ENCODE assay signal across 17 cellular contexts in the genomic region with DNA sequence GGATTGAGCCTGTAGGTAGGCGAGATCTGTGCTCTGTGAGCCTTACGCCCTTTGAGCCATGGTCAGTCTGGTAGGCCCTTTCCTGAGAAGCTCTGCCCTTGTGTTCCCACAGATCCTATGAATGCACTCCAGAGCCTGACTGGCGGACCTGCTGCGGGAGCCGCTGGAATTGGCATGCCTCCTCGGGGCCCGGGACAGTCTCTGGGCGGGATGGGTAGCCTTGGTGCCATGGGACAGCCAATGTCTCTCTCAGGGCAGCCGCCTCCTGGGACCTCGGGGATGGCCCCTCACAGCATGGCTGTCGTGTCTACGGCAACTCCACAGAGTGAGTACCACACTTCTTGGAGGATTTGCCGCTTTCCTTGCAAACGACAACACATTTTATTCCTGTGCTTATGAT. TPM values are rescaled to one million over a fixed set of nuclear protein-coding genes. Genes with fewer than 3 reads are reported as not detected.
A peak's percentile ranks its signal among the peaks of the same experiment; 100 is the strongest.
DNase-seq lines count a peak whose midpoint lies in the region; ATAC-seq and TF ChIP-seq lines count a peak whose summit lies in the region.
"Had no signal": no experiment of that assay in that cellular context is flagged by ENCODE, and none has a peak within 500 bp of the region (broad histone marks: within the 10 kb centered on the region; RNA-seq: fewer than 3 reads in every experiment).

No MANE protein-coding gene starts in this region.

- peaks cover 13 to 99% (median 67%) of the 10 kb centered on the region in 4 donors for H3K4me1 Mint-ChIP-seq in CD4-positive, CD25-positive, alpha-beta regulatory T cell
- peaks cover 99% of the 10 kb centered on the region for H3K4me1 Mint-ChIP-seq in CD8-positive, alpha-beta T cell (ENCODE audit: low read depth)
- peaks cover 72% of the 10 kb centered on the region for H3K4me1 Mint-ChIP-seq in central memory CD8-positive, alpha-beta T cell
- H3K4me1 Mint-ChIP-seq in nephron: peaks cover 45% of the 10 kb centered on the region

- POLR2A ChIA-PET in CD8-positive, alpha-beta T cell (lab: Charles Lee): interaction anchor here (14.9 kb wide), 1 partner anchor 13 kb away, joined by 308 read pairs; no protein-coding TSS in a partner anchor

- no peaks in the 10 kb centered on the region for H3K27me3 ChIP-seq in CD4-positive, CD25-positive, alpha-beta regulatory T cell (ENCODE audit: control insufficient read depth, insufficient read depth, low read length)
- H3K27me3 ChIP-seq in CD8-positive, alpha-beta T cell (ENCODE audit: insufficient read depth, low read length): no peaks in the 10 kb centered on the region

- H3K27ac ChIP-seq in CD4-positive, CD25-positive, alpha-beta regulatory T cell (ENCODE audit: insufficient read depth, low read length, poor library complexity, severe bottlenecking): no peak overlapping the region
- H3K27ac ChIP-seq in CD8-positive, alpha-beta T cell (ENCODE audit: low read depth, low read length): no peak overlapping the region

- peaks cover 61% of the 10 kb centered on the region for H3K36me3 Mint-ChIP-seq in CD4-positive, CD25-positive, alpha-beta regulatory T cell
- peaks cover 81% of the 10 kb centered on the region for H3K36me3 Mint-ChIP-seq in CD8-positive, alpha-beta T cell
- peaks cover 57% of the 10 kb centered on the region for H3K36me3 Mint-ChIP-seq in central memory CD8-positive, alpha-beta T cell (ENCODE audit: insufficient read depth)
- peaks cover 50% of the 10 kb centered on the region for H3K36me3 Mint-ChIP-seq in nephron (ENCODE audit: low read depth)

- H3K36me3 ChIP-seq in CD4-positive, CD25-positive, alpha-beta regulatory T cell (ENCODE audit: control insufficient read depth, insufficient read depth, low read length): peaks cover 48% of the 10 kb centered on the region
- peaks cover 19% of the 10 kb centered on the region for H3K36me3 ChIP-seq in CD8-positive, alpha-beta T cell (ENCODE audit: insufficient read depth, low read length)

- peak overlapping the region in 3 of 4 donors; percentile 42 to 79 (median 61) for H3K4me3 Mint-ChIP-seq in CD4-positive, CD25-positive, alpha-beta regulatory T cell
- H3K4me3 Mint-ChIP-seq in CD8-positive, alpha-beta T cell: peak overlapping the region; percentile 37
- peak overlapping the region; percentile 66 for H3K4me3 Mint-ChIP-seq in central memory CD8-positive, alpha-beta T cell
- H3K4me3 Mint-ChIP-seq in nephron: no peak overlapping the region
- H3K4me3 Mint-ChIP-seq: activated T-cell treated with anti-CD3 and anti-CD28 coated beads, Interleukin-2, amount 50 U/mL, for 4 hours; B cell had no signal

- peaks cover 89% of the 10 kb centered on the region for H3K4me1 ChIP-seq in CD4-positive, CD25-positive, alpha-beta regulatory T cell (ENCODE audit: control insufficient read depth, insufficient read depth, low read length, poor library complexity, severe bottlenecking)
- peaks cover 93% of the 10 kb centered on the region for H3K4me1 ChIP-seq in CD8-positive, alpha-beta T cell (ENCODE audit: insufficient read depth, low read length)

- intact Hi-C loops in CD8-positive, alpha-beta T cell (cut with DNase I, micrococcal nuclease): loop anchor here in 1 of 2 experiments (5.0 kb wide), 1 partner anchor 147 kb away; no protein-coding TSS in a partner anchor

- DNase-seq in CD4-positive, CD25-positive, alpha-beta regulatory T cell: no peak
- no peak for DNase-seq in CD8-positive, alpha-beta T cell
- DNase-seq in central memory CD8-positive, alpha-beta T cell (ENCODE audit: low spot score in 2 of 2): no peak
- DNase-seq in OCI-M1 (lab: John Stamatoyannopoulos, UW): no peak
- DNase-seq in activated CD4-positive, CD25-positive, alpha-beta regulatory T cell treated with anti-CD3 and anti-CD28 coated beads, Interleukin-2, amount 50 U/mL, for 72 hours: no peak
- no peak for DNase-seq in NCI-H1930 (lab: John Stamatoyannopoulos, UW)
- DNase-seq: activated T-cell treated with anti-CD3 and anti-CD28 coated beads, Interleukin-2, amount 50 U/mL, for 4 hours; anterior cingulate cortex; cortex of kidney; H7; mesendoderm; NCI-H1417 treated with DMSO at 0.1 percent for 48 hours; NCI-H2227 treated with DMSO at 0.1 percent for 48 hours had no signal

- no peaks in the 10 kb centered on the region for H3K27me3 Mint-ChIP-seq in CD4-positive, CD25-positive, alpha-beta regulatory T cell
- no peaks in the 10 kb centered on the region for H3K27me3 Mint-ChIP-seq in CD8-positive, alpha-beta T cell (ENCODE audit: low read depth)
- H3K27me3 Mint-ChIP-seq in central memory CD8-positive, alpha-beta T cell: no peaks in the 10 kb centered on the region
- H3K27me3 Mint-ChIP-seq in nephron (ENCODE audit: low read depth): no peaks in the 10 kb centered on the region
- H3K27me3 Mint-ChIP-seq: B cell had no signal

- peak overlapping the region; percentile 16 for H3K4me3 ChIP-seq in CD4-positive, CD25-positive, alpha-beta regulatory T cell (ENCODE audit: low read depth, low read length)
- H3K4me3 ChIP-seq in CD8-positive, alpha-beta T cell (ENCODE audit: low read depth, low read length): no peak overlapping the region

- H3K9me3 ChIP-seq in CD4-positive, CD25-positive, alpha-beta regulatory T cell (ENCODE audit: control insufficient read depth in 2 of 2, low read length in 2 of 2): peaks cover 0 to 13% of the 10 kb centered on the region in 2 experiments
- no peaks in the 10 kb centered on the region for H3K9me3 ChIP-seq in CD8-positive, alpha-beta T cell (ENCODE audit: low read length)

- peak overlapping the region; percentile 99 for H3K27ac Mint-ChIP-seq in CD4-positive, CD25-positive, alpha-beta regulatory T cell
- peak overlapping the region; percentile 97 for H3K27ac Mint-ChIP-seq in CD8-positive, alpha-beta T cell
- H3K27ac Mint-ChIP-seq in central memory CD8-positive, alpha-beta T cell (ENCODE audit: low read depth): peak overlapping the region; percentile 94
- H3K27ac Mint-ChIP-seq in nephron: peak overlapping the region in 2 of 3 experiments; percentile 56 to 100

- H3K9me3 Mint-ChIP-seq in CD4-positive, CD25-positive, alpha-beta regulatory T cell: peaks cover 0 to 12% (median 4%) of the 10 kb centered on the region in 7 donors
- peaks cover 9% of the 10 kb centered on the region for H3K9me3 Mint-ChIP-seq in CD8-positive, alpha-beta T cell
- peaks cover 11% of the 10 kb centered on the region for H3K9me3 Mint-ChIP-seq in central memory CD8-positive, alpha-beta T cell
- peaks cover 11% of the 10 kb centered on the region for H3K9me3 Mint-ChIP-seq in nephron

- no peak for ATAC-seq in CD4-positive, CD25-positive, alpha-beta regulatory T cell (ENCODE audit: low read depth in 2 of 2)
- ATAC-seq in CD8-positive, alpha-beta T cell: no peak
- ATAC-seq in central memory CD8-positive, alpha-beta T cell (replicated peaks; ENCODE audit: extremely low read depth, poor library complexity, severe bottlenecking): no peak
- ATAC-seq in GM21825 (IDR thresholded peaks at IDR 0.05; ENCODE audit: unreplicated experiment): no peak
- ATAC-seq: activated CD4-positive, CD25-positive, alpha-beta regulatory T cell treated with anti-CD3 and anti-CD28 coated beads, Interleukin-2, amount 50 U/mL, for 24 hours; activated T-cell treated with anti-CD3 and anti-CD28 coated beads, Interleukin-2, amount 50 U/mL, for 4 hours had no signal

- CTCF ChIA-PET in CD8-positive, alpha-beta T cell (lab: Charles Lee): interaction anchor here (0.8 to 21.5 kb wide), 4 partner anchors 13 to 47 kb away, joined by 3 to 382 read pairs (median 4); partner anchors contain the start of gene MED15

- TF ChIP-seq CTCF in CD8-positive, alpha-beta T cell (IDR thresholded peaks at IDR 0.05): no peak
- TF ChIP-seq CTCF in nephron (IDR thresholded peaks at IDR 0.05; ENCODE audit: unreplicated experiment in 3 of 3): no peak

RNA-seq across cellular contexts. Expression of gene MED15, which starts 47.4 kb away (rescaled TPM):
- 397 TPM for total RNA-seq in CD4-positive, CD25-positive, alpha-beta regulatory T cell
- 10 to 100 TPM; 35.1 to 43.0 (median 38.5) TPM for polyA plus RNA-seq in CD4-positive, CD25-positive, alpha-beta regulatory T cell
- total RNA-seq in CD8-positive, alpha-beta T cell: 100 to 1,000 TPM; 316 TPM

RNA-seq across cellular contexts. Expression of gene KLHL22, which starts 59.2 kb away (rescaled TPM):
- 55.6 TPM for total RNA-seq in CD4-positive, CD25-positive, alpha-beta regulatory T cell
- polyA plus RNA-seq in CD4-positive, CD25-positive, alpha-beta regulatory T cell: 10 to 100 TPM; 40.1 to 48.1 (median 42.4) TPM
- total RNA-seq in CD8-positive, alpha-beta T cell: 10 to 100 TPM; 24.6 to 27.3 TPM

Comparison
In these comparisons a context has a peak if more than half of its experiments do, and no peak if none do; other contexts are left out.
1. H3K4me3 Mint-ChIP-seq: peak in CD4-positive, CD25-positive, alpha-beta regulatory T cell (3 of 4), CD8-positive, alpha-beta T cell (single experiment) and central memory CD8-positive, alpha-beta T cell (single experiment); none in nephron (0 of 3).
2. Peak in every context shown above with its lines, with median percentiles within 50 percentile points of each other: H3K27ac Mint-ChIP-seq.